40 cellular contexts compared by ENCODE assay signal in genomic region chr3:42230860-42231259, GRCh38. TPM values are rescaled to one million over a fixed set of nuclear protein-coding genes. Genes with fewer than 3 reads are reported as not detected.
"Had no signal": no experiment of that assay in that cellular context is flagged by ENCODE, and none has a peak within 500 bp of the region (broad histone marks: within the 10 kb centered on the region; RNA-seq: fewer than 3 reads in every experiment).

No MANE protein-coding gene starts in this region.

- H3K36me3 Mint-ChIP-seq: activated naive CD4-positive, alpha-beta T cell treated with anti-CD3 and anti-CD28 coated beads, Interleukin-2, amount 10 ng/mL, durations not matched to agents 7 days and 5 days; WTC11 had no signal

- H3K27ac ChIP-seq: ascending aorta, cardiac muscle cell, WERI-Rb-1 had no signal

- DNase-seq: activated CD4-positive, alpha-beta memory T cell treated with anti-CD3 and anti-CD28 coated beads for 36 hours; activated CD4-positive, alpha-beta T cell treated with anti-CD3 and anti-CD28 coated beads for 1 hour; activated CD4-positive, alpha-beta T cell treated with anti-CD3 and anti-CD28 coated beads for 36 hours; activated CD4-positive, alpha-beta T cell treated with anti-CD3 and anti-CD28 coated beads, Interleukin-2, amount 10 ng/mL, durations not matched to agents 24 days and 14 days; activated CD4-positive, alpha-beta T cell treated with anti-CD3 and anti-CD28 coated beads, Interleukin-2, amount 50 U/mL, for 1 hour; activated CD4-positive, alpha-beta T cell treated with anti-CD3 and anti-CD28 coated beads, Interleukin-2, amount 50 U/mL, for 4 hours; activated CD4-positive, CD25-positive, alpha-beta regulatory T cell; activated CD8-positive, alpha-beta memory T cell treated with anti-CD3 and anti-CD28 coated beads, Interleukin-2, amount 50 U/mL, for 4 hours; activated CD8-positive, alpha-beta T cell treated with anti-CD3 and anti-CD28 coated beads for 36 hours; activated effector memory CD4-positive, alpha-beta T cell treated with Interleukin-2 at 50 U/mL for 16 hours; activated gamma-delta T cell; activated naive CD4-positive, alpha-beta T cell treated with anti-CD3 and anti-CD28 coated beads, Interleukin-2, amount 10 ng/mL, durations not matched to agents 7 days and 5 days; activated naive CD4-positive, alpha-beta T cell treated with Interleukin-2 at 50 U/mL for 16 hours; activated naive CD8-positive, alpha-beta T cell treated with anti-CD3 and anti-CD28 coated beads, Interleukin-2, amount 10 ng/mL, durations not matched to agents 7 days and 5 days; activated naive CD8-positive, alpha-beta T cell treated with anti-CD3 and anti-CD28 coated beads, Interleukin-2, amount 50 U/mL, for 24 hours; activated T-cell treated with anti-CD3 and anti-CD28 coated beads for 4 hours; activated T-cell treated with anti-CD3 and anti-CD28 coated beads, Interleukin-2, amount 50 U/mL, for 24 hours; activated T-cell treated with anti-CD3 and anti-CD28 coated beads, Interleukin-2, amount 50 U/mL, for 48 hours; amygdala; anterior cingulate cortex; caudate nucleus; cerebellar nuclear complex; T-helper 1 cell; T-helper 2 cell; T-helper 9 cell; WERI-Rb-1 had no signal

- H3K27me3 ChIP-seq: ascending aorta, cardiac muscle cell had no signal

- H3K9me3 Mint-ChIP-seq: activated CD4-positive, alpha-beta memory T cell treated with anti-CD3 and anti-CD28 coated beads for 36 hours; activated CD4-positive, alpha-beta T cell treated with anti-CD3 and anti-CD28 coated beads, Interleukin-2, amount 10 ng/mL, durations not matched to agents 24 days and 14 days; activated CD8-positive, alpha-beta T cell treated with anti-CD3 and anti-CD28 coated beads for 36 hours; activated naive CD4-positive, alpha-beta T cell treated with anti-CD3 and anti-CD28 coated beads, Interleukin-2, amount 10 ng/mL, durations not matched to agents 7 days and 5 days; activated naive CD8-positive, alpha-beta T cell treated with anti-CD3 and anti-CD28 coated beads, Interleukin-2, amount 10 ng/mL, durations not matched to agents 7 days and 5 days; activated naive CD8-positive, alpha-beta T cell treated with anti-CD3 and anti-CD28 coated beads, Interleukin-2, amount 50 U/mL, for 24 hours; activated T-cell treated with anti-CD3 and anti-CD28 coated beads, Interleukin-2, amount 50 U/mL, for 24 hours; activated T-helper 2 cell treated with anti-CD3 and anti-CD28 coated beads, Interferon-gamma antibody, Interleukin-2, Interleukin-4, amounts not matched to agents 10 μg/mL and 5 μg/mL and 100 μg/mL, durations not matched to agents 14 hours and 24 hours and 36 hours; brain; central memory CD8-positive, alpha-beta T cell; T-helper 1 cell treated with Interleukin-12 subunit alpha and Interleukin-12 subunit beta and Interleukin-4 antibody, amounts not matched to agents 30 μg/mL and 1 μg/mL, for 36 hours; T-helper 2 cell treated with Interferon-gamma antibody and Interleukin-4, amounts not matched to agents 5 μg/mL and 100 μg/mL, for 36 hours had no signal

- H3K4me1 Mint-ChIP-seq: activated naive CD4-positive, alpha-beta T cell treated with anti-CD3 and anti-CD28 coated beads, Interleukin-2, amount 50 U/mL, for 24 hours; brain had no signal

- ATAC-seq: activated CD4-positive, alpha-beta T cell treated with anti-CD3 and anti-CD28 coated beads for 36 hours; activated CD4-positive, CD25-positive, alpha-beta regulatory T cell treated with anti-CD3 and anti-CD28 coated beads, Interleukin-2, amount 50 U/mL, for 24 hours; activated CD8-positive, alpha-beta T cell treated with anti-CD3 and anti-CD28 coated beads for 36 hours; activated naive CD8-positive, alpha-beta T cell treated with anti-CD3 and anti-CD28 coated beads, Interleukin-2, amount 50 U/mL, for 24 hours had no signal

- H3K27ac Mint-ChIP-seq: activated CD4-positive, alpha-beta memory T cell treated with anti-CD3 and anti-CD28 coated beads for 36 hours; activated CD4-positive, alpha-beta T cell treated with anti-CD3 and anti-CD28 coated beads for 36 hours; activated CD4-positive, alpha-beta T cell treated with anti-CD3 and anti-CD28 coated beads, Interleukin-2, amount 10 ng/mL, durations not matched to agents 24 days and 14 days; activated CD8-positive, alpha-beta T cell treated with anti-CD3 and anti-CD28 coated beads for 36 hours; activated naive CD4-positive, alpha-beta T cell treated with anti-CD3 and anti-CD28 coated beads, Interleukin-2, amount 10 ng/mL, durations not matched to agents 7 days and 5 days; activated naive CD4-positive, alpha-beta T cell treated with anti-CD3 and anti-CD28 coated beads, Interleukin-2, amount 50 U/mL, for 24 hours; activated naive CD8-positive, alpha-beta T cell; activated naive CD8-positive, alpha-beta T cell treated with anti-CD3 and anti-CD28 coated beads, Interleukin-2, amount 10 ng/mL, durations not matched to agents 7 days and 5 days; activated naive CD8-positive, alpha-beta T cell treated with anti-CD3 and anti-CD28 coated beads, Interleukin-2, amount 50 U/mL, for 24 hours; activated T-cell treated with anti-CD3 and anti-CD28 coated beads, Interleukin-2, amount 50 U/mL, for 24 hours; activated T-helper 2 cell treated with anti-CD3 and anti-CD28 coated beads, Interferon-gamma antibody, Interleukin-2, Interleukin-4, amounts not matched to agents 10 μg/mL and 5 μg/mL and 100 μg/mL, durations not matched to agents 14 hours and 24 hours and 36 hours; T-helper 1 cell treated with Interleukin-12 subunit alpha and Interleukin-12 subunit beta and Interleukin-4 antibody, amounts not matched to agents 30 μg/mL and 1 μg/mL, for 36 hours; T-helper 2 cell treated with Interferon-gamma antibody and Interleukin-4, amounts not matched to agents 5 μg/mL and 100 μg/mL, for 36 hours; WTC11 had no signal

- H3K9me3 ChIP-seq: ascending aorta had no signal

- FAIRE-seq: bronchial epithelial cell, TTC549 had no signal

- H3K4me3 Mint-ChIP-seq: activated CD4-positive, alpha-beta memory T cell treated with anti-CD3 and anti-CD28 coated beads for 36 hours; activated CD4-positive, alpha-beta T cell treated with anti-CD3 and anti-CD28 coated beads for 36 hours; activated CD4-positive, alpha-beta T cell treated with anti-CD3 and anti-CD28 coated beads, Interleukin-2, amount 10 ng/mL, durations not matched to agents 24 days and 14 days; activated CD8-positive, alpha-beta T cell treated with anti-CD3 and anti-CD28 coated beads for 36 hours; activated naive CD4-positive, alpha-beta T cell treated with anti-CD3 and anti-CD28 coated beads, Interleukin-2, amount 10 ng/mL, durations not matched to agents 7 days and 5 days; activated naive CD4-positive, alpha-beta T cell treated with anti-CD3 and anti-CD28 coated beads, Interleukin-2, amount 50 U/mL, for 24 hours; activated naive CD8-positive, alpha-beta T cell; activated naive CD8-positive, alpha-beta T cell treated with anti-CD3 and anti-CD28 coated beads, Interleukin-2, amount 10 ng/mL, durations not matched to agents 7 days and 5 days; activated naive CD8-positive, alpha-beta T cell treated with anti-CD3 and anti-CD28 coated beads, Interleukin-2, amount 50 U/mL, for 24 hours; activated T-cell treated with anti-CD3 and anti-CD28 coated beads, Interleukin-2, amount 50 U/mL, for 24 hours; brain; central memory CD8-positive, alpha-beta T cell; T-helper 1 cell treated with Interleukin-12 subunit alpha and Interleukin-12 subunit beta and Interleukin-4 antibody, amounts not matched to agents 30 μg/mL and 1 μg/mL, for 36 hours; T-helper 2 cell treated with Interferon-gamma antibody and Interleukin-4, amounts not matched to agents 5 μg/mL and 100 μg/mL, for 36 hours; WTC11 had no signal

- H3K36me3 ChIP-seq: ascending aorta, cardiac muscle cell, WERI-Rb-1 had no signal

- H3K4me3 ChIP-seq: cardiac muscle cell had no signal

RNA-seq across cellular contexts. Expression of gene CCK, which starts 35.1 kb away (rescaled TPM):
- total RNA-seq: activated CD4-positive, alpha-beta memory T cell treated with anti-CD3 and anti-CD28 coated beads for 36 hours; activated CD4-positive, alpha-beta T cell treated with anti-CD3 and anti-CD28 coated beads for 36 hours; activated CD4-positive, alpha-beta T cell treated with anti-CD3 and anti-CD28 coated beads, Interleukin-2, amount 10 ng/mL, durations not matched to agents 24 days and 14 days; activated CD8-positive, alpha-beta memory T cell treated with anti-CD3 and anti-CD28 coated beads for 36 hours; activated CD8-positive, alpha-beta T cell treated with anti-CD3 and anti-CD28 coated beads for 36 hours; activated naive CD8-positive, alpha-beta T cell treated with anti-CD3 and anti-CD28 coated beads, Interleukin-2, amount 10 ng/mL, durations not matched to agents 7 days and 5 days; activated T-helper 2 cell treated with anti-CD3 and anti-CD28 coated beads, Interferon-gamma antibody, Interleukin-2, Interleukin-4, amounts not matched to agents 10 μg/mL and 5 μg/mL and 100 μg/mL, durations not matched to agents 14 hours and 24 hours and 36 hours; ascending aorta; cardiac muscle cell had no signal
- polyA plus RNA-seq: cardiac muscle cell had no signal
